ENCODE assay signal across 18 cellular contexts in the genomic region with DNA sequence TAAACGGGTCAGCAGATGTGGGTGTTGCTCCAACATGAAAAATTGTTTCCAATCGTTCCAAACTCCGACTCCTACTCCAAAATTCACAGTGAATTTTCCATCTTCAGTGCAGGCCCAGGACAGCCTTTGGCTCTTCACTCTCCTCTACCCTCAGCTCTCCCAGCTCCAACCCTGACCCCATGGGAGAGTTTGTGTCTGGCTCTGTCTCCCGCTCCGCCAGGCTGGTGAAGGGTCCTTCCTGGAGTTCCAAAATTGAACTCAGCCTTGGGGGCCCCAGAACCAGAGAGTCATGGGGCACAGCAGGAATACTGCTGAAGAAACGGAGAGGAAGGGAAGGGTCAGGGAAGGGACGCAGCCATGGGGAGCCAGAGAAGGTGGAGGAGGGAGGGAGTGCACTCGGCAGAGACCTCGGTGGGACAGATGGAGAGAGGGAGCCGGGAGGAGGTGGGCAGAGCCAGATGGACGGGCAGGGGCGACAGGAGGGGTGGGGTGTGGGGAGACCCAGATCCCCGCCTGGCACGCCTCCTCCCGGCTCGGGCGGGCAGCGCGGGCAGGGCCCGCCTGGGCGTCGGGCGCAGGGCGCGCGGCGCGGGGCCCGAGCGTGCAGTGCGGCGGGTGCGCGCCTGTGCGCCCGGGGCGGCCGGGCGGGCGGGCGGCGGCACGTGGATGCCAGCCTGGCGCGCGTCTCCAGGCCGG. TPM values are rescaled to one million over a fixed set of nuclear protein-coding genes. Genes with fewer than 3 reads are reported as not detected.
DNase-seq lines count a peak whose midpoint lies in the region; ATAC-seq and TF ChIP-seq lines count a peak whose summit lies in the region.
"Had no signal": no experiment of that assay in that cellular context is flagged by ENCODE, and none has a peak within 500 bp of the region (broad histone marks: within the 10 kb centered on the region; RNA-seq: fewer than 3 reads in every experiment).

No MANE protein-coding gene starts in this region.

- peak overlapping the region in 43 of 59 donors; percentile 21 to 91 (median 72) for H3K27ac ChIP-seq in dorsolateral prefrontal cortex
- H3K27ac ChIP-seq: adrenal gland, hepatocyte, left ventricle myocardium inferior, Peyer's patch had no signal

- DNase-seq in NCI-H748 (lab: John Stamatoyannopoulos, UW; ENCODE audit: unreplicated experiment) (peak; percentile 53), NCI-H748 treated with DMSO at 0.1 percent for 48 hours (lab: John Stamatoyannopoulos, UW) (no peak), NCI-H2227 treated with DMSO at 0.1 percent for 48 hours (lab: John Stamatoyannopoulos, UW) (peak; percentile 4), dorsolateral prefrontal cortex (peak in 1 of 10 donors; percentile 51), NCI-H146 (lab: John Stamatoyannopoulos, UW) (no peak)
- DNase-seq: effector memory CD8-positive, alpha-beta T cell; foreskin melanocyte; left ventricle myocardium inferior; NCI-H187; Peyer's patch had no signal

- ATAC-seq in GM21360 (IDR thresholded peaks at IDR 0.05; ENCODE audit: unreplicated experiment) (no peak), HG02852 (IDR thresholded peaks at IDR 0.05; ENCODE audit: unreplicated experiment) (no peak)
- no peak for ATAC-seq in activated CD4-positive, CD25-positive, alpha-beta regulatory T cell treated with anti-CD3 and anti-CD28 coated beads, Interleukin-2, amount 50 U/mL, for 24 hours
- ATAC-seq: activated T-cell treated with anti-CD3 and anti-CD28 coated beads, Interleukin-2, amount 50 U/mL, for 4 hours; effector memory CD8-positive, alpha-beta T cell; esophagus mucosa had no signal

- H3K4me3 ChIP-seq in dorsolateral prefrontal cortex, result peak overlapping the region in 45 of 59 donors; percentile 18 to 65 (median 48)
- H3K4me3 ChIP-seq: adrenal gland, hepatocyte, left ventricle myocardium inferior, Peyer's patch, smooth muscle cell had no signal

- intact Hi-C loops in dorsolateral prefrontal cortex (cut with DNase I), result loop anchor here in 1 of 2 donors (5.0 kb wide), 1 partner anchor 43 kb away; no protein-coding TSS in a partner anchor

- peaks cover 0 to 16% (median 0%) of the 10 kb centered on the region in 45 donors for H3K27me3 ChIP-seq in dorsolateral prefrontal cortex

- no peak for TF ChIP-seq CTCF in dorsolateral prefrontal cortex (IDR thresholded peaks at IDR 0.05 in 54 of 56, conservative IDR thresholded peaks at IDR 0.05 in 2 of 56; ENCODE audit: low read depth in 1 of 56, partially characterized antibody in 56 of 56)

RNA-seq across cellular contexts. Expression of a gene that starts 45.7 kb away (rescaled TPM):
- 100 to 1,000 TPM in 42 of 120 experiments, 10 to 100 TPM in 78; 29.0 to 154 (median 91.2) TPM for total RNA-seq in dorsolateral prefrontal cortex
- total RNA-seq: esophagus mucosa, left ventricle myocardium inferior, Peyer's patch, smooth muscle cell had no signal

Comparison
In these comparisons a context has a peak if more than half of its experiments do, and no peak if none do; other contexts are left out.
1. DNase-seq: peak in NCI-H748 (single experiment) and NCI-H2227 treated with DMSO at 0.1 percent for 48 hours (single experiment); none in NCI-H748 treated with DMSO at 0.1 percent for 48 hours (single experiment) and NCI-H146 (single experiment).